ENCODE assay signal across 33 cellular contexts in the genomic region with DNA sequence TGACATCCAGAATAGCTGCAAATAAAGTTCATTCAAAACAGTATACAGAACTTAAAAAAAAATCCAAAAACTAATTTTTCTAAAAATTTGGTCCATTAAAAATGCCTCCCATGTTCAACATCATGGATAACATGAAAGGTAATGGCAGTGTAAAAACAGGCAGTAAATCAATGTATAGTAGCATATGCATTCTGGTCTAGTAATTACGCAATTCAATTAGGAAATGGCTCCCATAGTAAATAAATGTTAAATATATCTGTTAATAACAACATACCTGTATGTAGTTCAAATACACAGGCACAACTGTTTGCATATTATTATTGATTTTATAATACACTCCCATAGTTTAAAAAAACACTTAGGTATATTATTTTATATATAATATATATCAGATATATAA.
"Had no signal": no experiment of that assay in that cellular context is flagged by ENCODE, and none has a peak within 500 bp of the region (broad histone marks: within the 10 kb centered on the region; RNA-seq: fewer than 3 reads in every experiment).

No MANE protein-coding gene starts in this region.

- FAIRE-seq: astrocyte, bronchial epithelial cell, endothelial cell of umbilical vein had no signal

- ATAC-seq: activated T-cell treated with anti-CD3 and anti-CD28 coated beads, Interleukin-2, amount 50 U/mL, for 4 hours; activated T-helper 17 cell treated with anti-CD3 and anti-CD28 coated beads, Interleukin-2, amount 50 U/mL, for 72 hours; effector memory CD8-positive, alpha-beta T cell; gastroesophageal sphincter; heart right ventricle; T-cell; WTC11 had no signal

- DNase-seq: activated CD4-positive, alpha-beta memory T cell treated with anti-CD3 and anti-CD28 coated beads, Interleukin-2, amount 10 ng/mL, durations not matched to agents 7 days and 5 days; activated CD4-positive, alpha-beta T cell treated with anti-CD3 and anti-CD28 coated beads for 1 hour; activated CD4-positive, alpha-beta T cell treated with anti-CD3 and anti-CD28 coated beads for 4 hours; activated CD4-positive, alpha-beta T cell treated with anti-CD3 and anti-CD28 coated beads, Interleukin-2, amount 10 ng/mL, durations not matched to agents 7 days and 5 days; activated CD4-positive, alpha-beta T cell treated with anti-CD3 and anti-CD28 coated beads, Interleukin-2, amount 50 U/mL, for 4 hours; activated effector memory CD4-positive, alpha-beta T cell treated with Interleukin-2 at 50 U/mL for 16 hours; activated gamma-delta T cell treated with Interleukin-2 at 50 U/mL for 16 hours; activated naive CD4-positive, alpha-beta T cell treated with anti-CD3 and anti-CD28 coated beads, Interleukin-2, amount 50 U/mL, for 16 hours; activated naive CD4-positive, alpha-beta T cell treated with Interleukin-2 at 50 U/mL for 16 hours; activated T-cell treated with anti-CD3 and anti-CD28 coated beads, Interleukin-2, amount 50 U/mL, for 4 hours; amniotic stem cell; anterior cingulate cortex; brain microvascular endothelial cell; dorsolateral prefrontal cortex; effector memory CD8-positive, alpha-beta T cell; esophagus squamous epithelium; foreskin melanocyte; heart right ventricle; T-cell; T-helper 9 cell had no signal

- H3K4me1 Mint-ChIP-seq: activated CD4-positive, alpha-beta memory T cell treated with anti-CD3 and anti-CD28 coated beads, Interleukin-2, amount 10 ng/mL, durations not matched to agents 7 days and 5 days; activated CD4-positive, alpha-beta T cell treated with anti-CD3 and anti-CD28 coated beads, Interleukin-2, amount 10 ng/mL, durations not matched to agents 7 days and 5 days; activated T-helper 17 cell treated with anti-CD3 and anti-CD28 coated beads, Interleukin-2, amount 50 U/mL, for 72 hours; WTC11 had no signal

- H3K27ac Mint-ChIP-seq: activated CD4-positive, alpha-beta memory T cell treated with anti-CD3 and anti-CD28 coated beads, Interleukin-2, amount 10 ng/mL, durations not matched to agents 7 days and 5 days; activated CD4-positive, alpha-beta T cell treated with anti-CD3 and anti-CD28 coated beads, Interleukin-2, amount 10 ng/mL, durations not matched to agents 7 days and 5 days; activated naive CD8-positive, alpha-beta T cell; activated T-helper 17 cell treated with anti-CD3 and anti-CD28 coated beads, Interleukin-2, amount 50 U/mL, for 72 hours; dendritic cell treated with granulocyte-macrophage colony-stimulating factor and Interleukin-4, amounts not matched to agents 40 ng/mL and 50 ng/mL, for 4 days; effector memory CD8-positive, alpha-beta T cell; T-cell; T-helper 1 cell treated with Interleukin-12 subunit alpha and Interleukin-12 subunit beta and Interleukin-4 antibody, amounts not matched to agents 30 μg/mL and 1 μg/mL, for 36 hours; WTC11 had no signal

- H3K27ac ChIP-seq: brain microvascular endothelial cell, coronary artery, dorsolateral prefrontal cortex, epithelial cell of prostate, esophagus squamous epithelium, gastroesophageal sphincter, heart right ventricle, VCaP had no signal

- H3K4me1 ChIP-seq: esophagus squamous epithelium, gastroesophageal sphincter, heart right ventricle had no signal

- H3K27me3 ChIP-seq: brain microvascular endothelial cell, dorsolateral prefrontal cortex, esophagus squamous epithelium, gastroesophageal sphincter, heart right ventricle had no signal

- H3K9me3 ChIP-seq: esophagus squamous epithelium, gastroesophageal sphincter, heart right ventricle had no signal

- H3K27me3 Mint-ChIP-seq: activated CD4-positive, alpha-beta memory T cell treated with anti-CD3 and anti-CD28 coated beads, Interleukin-2, amount 10 ng/mL, durations not matched to agents 7 days and 5 days; activated CD4-positive, alpha-beta T cell treated with anti-CD3 and anti-CD28 coated beads, Interleukin-2, amount 10 ng/mL, durations not matched to agents 7 days and 5 days; activated naive CD8-positive, alpha-beta T cell; activated T-helper 17 cell treated with anti-CD3 and anti-CD28 coated beads, Interleukin-2, amount 50 U/mL, for 72 hours; central memory CD8-positive, alpha-beta T cell; dendritic cell treated with granulocyte-macrophage colony-stimulating factor and Interleukin-4, amounts not matched to agents 40 ng/mL and 50 ng/mL, for 4 days; effector memory CD8-positive, alpha-beta T cell; T-cell had no signal

- H3K36me3 ChIP-seq: brain microvascular endothelial cell had no signal

- H3K9me3 Mint-ChIP-seq: activated CD4-positive, alpha-beta memory T cell treated with anti-CD3 and anti-CD28 coated beads, Interleukin-2, amount 10 ng/mL, durations not matched to agents 7 days and 5 days; activated CD4-positive, alpha-beta T cell treated with anti-CD3 and anti-CD28 coated beads, Interleukin-2, amount 10 ng/mL, durations not matched to agents 7 days and 5 days; activated T-cell treated with anti-CD3 and anti-CD28 coated beads, Interleukin-2, amount 50 U/mL, for 4 hours; activated T-helper 17 cell treated with anti-CD3 and anti-CD28 coated beads, Interleukin-2, amount 50 U/mL, for 72 hours; central memory CD8-positive, alpha-beta T cell; dendritic cell treated with granulocyte-macrophage colony-stimulating factor and Interleukin-4, amounts not matched to agents 40 ng/mL and 50 ng/mL, for 4 days; effector memory CD8-positive, alpha-beta T cell; T-cell; T-helper 1 cell treated with Interleukin-12 subunit alpha and Interleukin-12 subunit beta and Interleukin-4 antibody, amounts not matched to agents 30 μg/mL and 1 μg/mL, for 36 hours; WTC11 had no signal

- H3K4me3 Mint-ChIP-seq: activated CD4-positive, alpha-beta memory T cell treated with anti-CD3 and anti-CD28 coated beads, Interleukin-2, amount 10 ng/mL, durations not matched to agents 7 days and 5 days; activated CD4-positive, alpha-beta T cell treated with anti-CD3 and anti-CD28 coated beads, Interleukin-2, amount 10 ng/mL, durations not matched to agents 7 days and 5 days; activated naive CD8-positive, alpha-beta T cell; activated T-cell treated with anti-CD3 and anti-CD28 coated beads, Interleukin-2, amount 50 U/mL, for 4 hours; activated T-helper 17 cell treated with anti-CD3 and anti-CD28 coated beads, Interleukin-2, amount 50 U/mL, for 72 hours; central memory CD8-positive, alpha-beta T cell; dendritic cell treated with granulocyte-macrophage colony-stimulating factor and Interleukin-4, amounts not matched to agents 40 ng/mL and 50 ng/mL, for 4 days; effector memory CD8-positive, alpha-beta T cell; T-cell; T-helper 1 cell treated with Interleukin-12 subunit alpha and Interleukin-12 subunit beta and Interleukin-4 antibody, amounts not matched to agents 30 μg/mL and 1 μg/mL, for 36 hours; WTC11 had no signal

- H3K36me3 Mint-ChIP-seq: WTC11 had no signal

- H3K4me3 ChIP-seq: coronary artery, dorsolateral prefrontal cortex, esophagus squamous epithelium, gastroesophageal sphincter, heart right ventricle had no signal
